Comparison of ENCODE assay signal across 8 cellular contexts in the genomic region with DNA sequence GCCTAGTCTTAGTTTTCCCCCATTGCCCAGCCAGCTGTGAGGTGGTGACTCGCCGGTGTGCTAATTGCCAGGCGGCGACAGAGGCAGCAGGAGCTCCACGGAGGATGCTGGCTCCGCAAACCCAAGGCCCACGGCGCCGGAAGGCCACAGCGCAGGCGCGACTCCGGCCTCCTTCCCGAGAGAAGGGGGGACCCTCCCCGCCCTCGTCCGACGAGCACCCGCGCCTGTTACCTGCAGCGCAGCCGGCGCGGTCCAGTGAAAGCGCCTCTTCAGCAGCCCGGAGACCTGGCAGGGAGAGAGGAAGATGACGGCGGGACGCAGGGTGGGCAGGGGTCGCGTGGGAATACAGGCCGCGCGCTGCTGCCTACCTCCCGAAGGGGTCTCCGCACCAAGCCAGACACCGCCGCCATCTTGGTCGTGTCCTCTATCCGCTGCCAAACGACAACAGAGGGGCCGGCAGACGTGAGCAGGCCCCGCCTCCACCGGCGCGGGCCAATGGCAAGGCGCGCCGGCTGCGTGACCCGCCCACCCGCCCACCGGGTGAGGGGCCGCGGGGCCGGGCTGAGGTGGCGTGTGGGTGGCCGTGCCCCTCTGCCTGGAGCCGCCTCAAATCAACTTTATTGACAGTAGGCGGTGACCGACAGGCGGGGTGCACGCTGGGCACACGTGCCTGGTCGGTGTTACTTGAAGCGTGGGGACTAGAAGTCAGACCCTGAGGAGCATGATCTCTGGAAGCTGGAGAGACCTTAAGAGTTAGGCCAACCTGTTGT. TPM values are rescaled to one million over a fixed set of nuclear protein-coding genes. Genes with fewer than 3 reads are reported as not detected.
DNase-seq lines count a peak whose midpoint lies in the region; ATAC-seq, FAIRE-seq and TF ChIP-seq lines count a peak whose summit lies in the region.

A gene (minus strand): TSS at position 433 of the 770 bp plus-strand sequence. CDS start 23 bp downstream, at position 410.

- POLR2A ChIA-PET in AG04450 (lab: Yijun Ruan, JAX) (interaction anchor here (0.6 to 1.2 kb wide), 3 partner anchors 9 to 127 kb away, joined by 3 to 11 read pairs (median 6); a partner anchor contains a TSS), WTC11 (lab: Charles Lee) (interaction anchor here (0.8 kb wide), 1 partner anchor 57 kb away, joined by 3 read pairs; no protein-coding TSS in a partner anchor)

- H3K4me1 Mint-ChIP-seq in WTC11, result peaks cover 55% of the 10 kb centered on the region
- H3K4me1 Mint-ChIP-seq in immature natural killer cell, result peaks cover 24 to 29% of the 10 kb centered on the region in 2 donors

- CTCF ChIA-PET in AG04450 (lab: Charles Lee), result interaction anchor here (0.6 to 1.5 kb wide), 3 partner anchors 58 to 127 kb away, joined by 3 to 4 read pairs (median 4); a partner anchor contains a TSS
- CTCF ChIA-PET in WTC11 (lab: Charles Lee), result interaction anchor here (0.6 to 1.6 kb wide), 6 partner anchors 96 to 255 kb away, joined by 3 to 6 read pairs (median 4); a partner anchor contains a TSS

- H3K27ac Mint-ChIP-seq in WTC11 (peak within 1 kb of the TSS; percentile 98), immature natural killer cell (peak within 1 kb of the TSS; percentile 79 to 96 (median 93))

- H3K36me3 Mint-ChIP-seq in WTC11 (peaks cover 34% of the 10 kb centered on the region), immature natural killer cell (peaks cover 0 to 17% (median 4%) of the 10 kb centered on the region in 3 donors)

- no peaks in the 10 kb centered on the region; the same call in 1 of the 2 replicates for H3K9me3 ChIP-seq in AG04450 (ENCODE audit: control insufficient read depth, insufficient read depth, low read length)

- peak within 1 kb of the TSS; percentile 96 for H3K4me3 Mint-ChIP-seq in WTC11
- peak within 1 kb of the TSS; percentile 86 to 96 (median 93) for H3K4me3 Mint-ChIP-seq in immature natural killer cell

- H3K27ac ChIP-seq in AG04450 (ENCODE audit: low read depth, low read length), result peak within 1 kb of the TSS; percentile 71

- DNase-seq in AG04450 (ENCODE audit: low read depth, low spot score) (peak; percentile 58), NCI-H226 (peak; percentile 81), WTC11 (ENCODE audit: low spot score) (peak; percentile 88), bronchial epithelial cell (ENCODE audit: low read depth) (peak; percentile 79), immature natural killer cell (peak; percentile 91 to 92 (median 92)), smooth muscle cell of the brain vasculature (ENCODE audit: low read depth, low spot score) (peak; percentile 60)

- H3K4me3 ChIP-seq in AG04450 (ENCODE audit: low read depth, low read length) (peak within 1 kb of the TSS; percentile 87), bronchial epithelial cell (ENCODE audit: low read depth, low read length) (peak within 1 kb of the TSS; percentile 87)

- no peak for TF ChIP-seq CTCF in AG04450 (IDR thresholded peaks at IDR 0.05; ENCODE audit: low read depth, low read length)
- no peak for TF ChIP-seq CTCF in WTC11 (IDR thresholded peaks at IDR 0.05)
- no peak for TF ChIP-seq CTCF in bronchial epithelial cell (IDR thresholded peaks at IDR 0.05; ENCODE audit: insufficient read depth, low read length, severe bottlenecking)

- peaks cover 10% of the 10 kb centered on the region for H3K36me3 ChIP-seq in bronchial epithelial cell (ENCODE audit: control insufficient read depth, insufficient read depth, low read length)

- ATAC-seq in GM18873 (IDR thresholded peaks at IDR 0.05; ENCODE audit: low FRiP score, unreplicated experiment), result peak; percentile 83
- peak; percentile 97 for ATAC-seq in HG03135 (IDR thresholded peaks at IDR 0.05; ENCODE audit: unreplicated experiment)
- peak; percentile 88 for ATAC-seq in WTC11

- H3K27me3 Mint-ChIP-seq in WTC11 (ENCODE audit: low read depth) (no peaks in the 10 kb centered on the region), immature natural killer cell (ENCODE audit: low read depth in 3 of 3) (peaks cover 3 to 5% (median 5%) of the 10 kb centered on the region in 3 donors)

- H3K27me3 ChIP-seq in AG04450 (ENCODE audit: control insufficient read depth, insufficient read depth, low read length), result no peaks in the 10 kb centered on the region
- peaks cover 1% of the 10 kb centered on the region for H3K27me3 ChIP-seq in bronchial epithelial cell (ENCODE audit: control insufficient read depth, insufficient read depth, low read length)

- no peak for FAIRE-seq in bronchial epithelial cell (lab: Jason Lieb, UNC)

- H3K9me3 Mint-ChIP-seq in WTC11, result no peaks in the 10 kb centered on the region
- H3K9me3 Mint-ChIP-seq in immature natural killer cell, result no peaks in the 10 kb centered on the region

TF ChIP-seq in WTC11, 78 proteins besides CTCF, POLR2A, EP300 and RAD21 (continues in another document):
- TF ChIP-seq, protein P1, sequence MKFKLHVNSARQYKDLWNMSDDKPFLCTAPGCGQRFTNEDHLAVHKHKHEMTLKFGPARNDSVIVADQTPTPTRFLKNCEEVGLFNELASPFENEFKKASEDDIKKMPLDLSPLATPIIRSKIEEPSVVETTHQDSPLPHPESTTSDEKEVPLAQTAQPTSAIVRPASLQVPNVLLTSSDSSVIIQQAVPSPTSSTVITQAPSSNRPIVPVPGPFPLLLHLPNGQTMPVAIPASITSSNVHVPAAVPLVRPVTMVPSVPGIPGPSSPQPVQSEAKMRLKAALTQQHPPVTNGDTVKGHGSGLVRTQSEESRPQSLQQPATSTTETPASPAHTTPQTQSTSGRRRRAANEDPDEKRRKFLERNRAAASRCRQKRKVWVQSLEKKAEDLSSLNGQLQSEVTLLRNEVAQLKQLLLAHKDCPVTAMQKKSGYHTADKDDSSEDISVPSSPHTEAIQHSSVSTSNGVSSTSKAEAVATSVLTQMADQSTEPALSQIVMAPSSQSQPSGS (CRISPR knock-in tag; IDR thresholded peaks at IDR 0.05; ENCODE audit: borderline replicate concordance, low read depth), result 0 out of 2 replicates have a peak, but pooled peaks have one; percentile 35
- TF ChIP-seq GABPB1 (CRISPR knock-in tag; IDR thresholded peaks at IDR 0.05) (peak; percentile 79), FOXK1 (CRISPR knock-in tag; IDR thresholded peaks at IDR 0.05) (peak; percentile 93), MYBL2 (CRISPR knock-in tag; IDR thresholded peaks at IDR 0.05) (peak; percentile 52; the same call in 1 of the 2 replicates), PRRX2 (CRISPR knock-in tag; IDR thresholded peaks at IDR 0.05) (no peak), ZNF263 (CRISPR knock-in tag; IDR thresholded peaks at IDR 0.05; ENCODE audit: low read depth) (no peak), GTF2I (CRISPR knock-in tag; conservative IDR thresholded peaks at IDR 0.05) (no peak), TCF7 (CRISPR knock-in tag; IDR thresholded peaks at IDR 0.05; ENCODE audit: low read depth) (no peak), TP53 (CRISPR knock-in tag; IDR thresholded peaks at IDR 0.05) (no peak; the same call in 1 of the 2 replicates), FOXJ3 (CRISPR knock-in tag; IDR thresholded peaks at IDR 0.05; ENCODE audit: borderline replicate concordance) (no peak)
- TF ChIP-seq, protein P2, sequence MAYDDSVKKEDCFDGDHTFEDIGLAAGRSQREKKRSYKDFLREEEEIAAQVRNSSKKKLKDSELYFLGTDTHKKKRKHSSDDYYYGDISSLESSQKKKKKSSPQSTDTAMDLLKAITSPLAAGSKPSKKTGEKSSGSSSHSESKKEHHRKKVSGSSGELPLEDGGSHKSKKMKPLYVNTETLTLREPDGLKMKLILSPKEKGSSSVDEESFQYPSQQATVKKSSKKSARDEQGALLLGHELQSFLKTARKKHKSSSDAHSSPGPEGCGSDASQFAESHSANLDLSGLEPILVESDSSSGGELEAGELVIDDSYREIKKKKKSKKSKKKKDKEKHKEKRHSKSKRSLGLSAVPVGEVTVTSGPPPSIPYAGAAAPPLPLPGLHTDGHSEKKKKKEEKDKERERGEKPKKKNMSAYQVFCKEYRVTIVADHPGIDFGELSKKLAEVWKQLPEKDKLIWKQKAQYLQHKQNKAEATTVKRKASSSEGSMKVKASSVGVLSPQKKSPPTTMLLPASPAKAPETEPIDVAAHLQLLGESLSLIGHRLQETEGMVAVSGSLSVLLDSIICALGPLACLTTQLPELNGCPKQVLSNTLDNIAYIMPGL (CRISPR knock-in tag; IDR thresholded peaks at IDR 0.05), result 0 out of 2 replicates have a peak, but pooled peaks have one; percentile 21
- TF ChIP-seq, protein P3, sequence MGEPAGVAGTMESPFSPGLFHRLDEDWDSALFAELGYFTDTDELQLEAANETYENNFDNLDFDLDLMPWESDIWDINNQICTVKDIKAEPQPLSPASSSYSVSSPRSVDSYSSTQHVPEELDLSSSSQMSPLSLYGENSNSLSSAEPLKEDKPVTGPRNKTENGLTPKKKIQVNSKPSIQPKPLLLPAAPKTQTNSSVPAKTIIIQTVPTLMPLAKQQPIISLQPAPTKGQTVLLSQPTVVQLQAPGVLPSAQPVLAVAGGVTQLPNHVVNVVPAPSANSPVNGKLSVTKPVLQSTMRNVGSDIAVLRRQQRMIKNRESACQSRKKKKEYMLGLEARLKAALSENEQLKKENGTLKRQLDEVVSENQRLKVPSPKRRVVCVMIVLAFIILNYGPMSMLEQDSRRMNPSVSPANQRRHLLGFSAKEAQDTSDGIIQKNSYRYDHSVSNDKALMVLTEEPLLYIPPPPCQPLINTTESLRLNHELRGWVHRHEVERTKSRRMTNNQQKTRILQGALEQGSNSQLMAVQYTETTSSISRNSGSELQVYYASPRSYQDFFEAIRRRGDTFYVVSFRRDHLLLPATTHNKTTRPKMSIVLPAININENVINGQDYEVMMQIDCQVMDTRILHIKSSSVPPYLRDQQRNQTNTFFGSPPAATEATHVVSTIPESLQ (CRISPR knock-in tag; IDR thresholded peaks at IDR 0.05), result no peak
- TF ChIP-seq, protein P4, sequence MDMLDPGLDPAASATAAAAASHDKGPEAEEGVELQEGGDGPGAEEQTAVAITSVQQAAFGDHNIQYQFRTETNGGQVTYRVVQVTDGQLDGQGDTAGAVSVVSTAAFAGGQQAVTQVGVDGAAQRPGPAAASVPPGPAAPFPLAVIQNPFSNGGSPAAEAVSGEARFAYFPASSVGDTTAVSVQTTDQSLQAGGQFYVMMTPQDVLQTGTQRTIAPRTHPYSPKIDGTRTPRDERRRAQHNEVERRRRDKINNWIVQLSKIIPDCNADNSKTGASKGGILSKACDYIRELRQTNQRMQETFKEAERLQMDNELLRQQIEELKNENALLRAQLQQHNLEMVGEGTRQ (CRISPR knock-in tag; IDR thresholded peaks at IDR 0.05), result peak; percentile 63
- TF ChIP-seq, protein P5, sequence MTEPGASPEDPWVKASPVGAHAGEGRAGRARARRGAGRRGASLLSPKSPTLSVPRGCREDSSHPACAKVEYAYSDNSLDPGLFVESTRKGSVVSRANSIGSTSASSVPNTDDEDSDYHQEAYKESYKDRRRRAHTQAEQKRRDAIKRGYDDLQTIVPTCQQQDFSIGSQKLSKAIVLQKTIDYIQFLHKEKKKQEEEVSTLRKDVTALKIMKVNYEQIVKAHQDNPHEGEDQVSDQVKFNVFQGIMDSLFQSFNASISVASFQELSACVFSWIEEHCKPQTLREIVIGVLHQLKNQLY (CRISPR knock-in tag; IDR thresholded peaks at IDR 0.05), result no peak; the same call in 1 of the 2 replicates

RNA-seq across cellular contexts. Expression of the gene that starts here (rescaled TPM):
- 85.9 and 109 TPM in 2 replicates for polyA plus RNA-seq in AG04450 (2011; rRNA removed)
- polyA minus RNA-seq in AG04450 (2011; rRNA and poly(A)+ RNA removed), result 31.4 and 40.9 TPM in 2 replicates
- 121 to 131 TPM (median 123 TPM) in 3 replicates for total RNA-seq in WTC11 (2021)
- total RNA-seq in bronchial epithelial cell, result 32.4 and 37.5 TPM in 2 replicates
- polyA plus RNA-seq in immature natural killer cell, result 100 to 1,000 TPM; 101 to 248 (median 113) TPM

Comparison
In these comparisons a context has a peak if more than half of its experiments do, and no peak if none do; other contexts are left out.
1. Peak in every context shown above with its lines: DNase-seq, ATAC-seq, H3K4me3 ChIP-seq and H3K27ac ChIP-seq.